29 cellular contexts compared by ENCODE assay signal in genomic region chr7:55059006-55059405, GRCh38. TPM values are rescaled to one million over a fixed set of nuclear protein-coding genes. Genes with fewer than 3 reads are reported as not detected.
"Had no signal": no experiment of that assay in that cellular context is flagged by ENCODE, and none has a peak within 500 bp of the region (broad histone marks: within the 10 kb centered on the region; RNA-seq: fewer than 3 reads in every experiment).

No MANE protein-coding gene starts in this region.

- H3K4me3 Mint-ChIP-seq: activated B cell treated with CpG ODN at 0.5 μM for 24 hours; activated CD4-positive, alpha-beta memory T cell treated with anti-CD3 and anti-CD28 coated beads for 36 hours; activated CD4-positive, alpha-beta T cell treated with anti-CD3 and anti-CD28 coated beads, Interleukin-2, amount 10 ng/mL, durations not matched to agents 24 days and 14 days; activated naive CD8-positive, alpha-beta T cell treated with anti-CD3 and anti-CD28 coated beads, Interleukin-2, amount 50 U/mL, for 24 hours; activated T-cell treated with anti-CD3 and anti-CD28 coated beads, Interleukin-2, amount 50 U/mL, for 4 hours; central memory CD8-positive, alpha-beta T cell; T-helper 17 cell had no signal

- ATAC-seq: activated naive CD4-positive, alpha-beta T cell treated with anti-CD3 and anti-CD28 coated beads, Interleukin-2, amount 50 U/mL, for 72 hours; activated naive CD8-positive, alpha-beta T cell treated with anti-CD3 and anti-CD28 coated beads, Interleukin-2, amount 50 U/mL, for 24 hours; activated T-cell treated with anti-CD3 and anti-CD28 coated beads, Interleukin-2, amount 50 U/mL, for 4 hours; body of pancreas; T-helper 17 cell had no signal

- H3K4me1 Mint-ChIP-seq: activated B cell treated with CpG ODN at 0.5 μM for 24 hours; activated CD4-positive, alpha-beta T cell treated with anti-CD3 and anti-CD28 coated beads, Interleukin-2, amount 10 ng/mL, durations not matched to agents 24 days and 14 days; activated naive CD8-positive, alpha-beta T cell treated with anti-CD3 and anti-CD28 coated beads, Interleukin-2, amount 50 U/mL, for 24 hours; central memory CD8-positive, alpha-beta T cell had no signal

- DNase-seq: activated B cell treated with CpG ODN at 0.5 μM for 24 hours; activated CD4-positive, alpha-beta memory T cell treated with anti-CD3 and anti-CD28 coated beads for 36 hours; activated CD4-positive, alpha-beta T cell treated with anti-CD3 and anti-CD28 coated beads for 1 hour; activated CD4-positive, alpha-beta T cell treated with anti-CD3 and anti-CD28 coated beads, Interleukin-2, amount 10 ng/mL, durations not matched to agents 24 days and 14 days; activated CD8-positive, alpha-beta memory T cell treated with anti-CD3 and anti-CD28 coated beads for 24 hours; activated effector memory CD4-positive, alpha-beta T cell treated with anti-CD3 and anti-CD28 coated beads, Interleukin-2, amount 50 U/mL, for 16 hours; activated naive CD4-positive, alpha-beta T cell treated with Interleukin-2 at 50 U/mL for 16 hours; activated naive CD8-positive, alpha-beta T cell treated with anti-CD3 and anti-CD28 coated beads, Interleukin-2, amount 50 U/mL, for 24 hours; activated T-cell treated with anti-CD3 and anti-CD28 coated beads, Interleukin-2, amount 50 U/mL, for 4 hours; amniotic stem cell; body of pancreas; NCI-H1092; NCI-H1417 treated with DMSO at 0.1 percent for 48 hours; NCI-H1694; NCI-H2029; NCI-H2107; NCI-H2171 treated with DMSO at 0.1 percent for 48 hours; NCI-H226; NCI-H510A; NCI-H526 treated with DMSO at 0.1 percent for 48 hours; NCI-H82; OCI-M1; SIG-M5; T-helper 17 cell; T-helper 9 cell had no signal

- H3K4me3 ChIP-seq: ascending aorta, body of pancreas had no signal

- H3K36me3 Mint-ChIP-seq: activated CD4-positive, alpha-beta memory T cell treated with anti-CD3 and anti-CD28 coated beads for 36 hours; activated naive CD4-positive, alpha-beta T cell treated with anti-CD3 and anti-CD28 coated beads, Interleukin-2, amount 50 U/mL, for 72 hours had no signal

- H3K9me3 Mint-ChIP-seq: activated CD4-positive, alpha-beta T cell treated with anti-CD3 and anti-CD28 coated beads, Interleukin-2, amount 10 ng/mL, durations not matched to agents 24 days and 14 days; activated naive CD4-positive, alpha-beta T cell treated with anti-CD3 and anti-CD28 coated beads, Interleukin-2, amount 50 U/mL, for 72 hours; activated T-cell treated with anti-CD3 and anti-CD28 coated beads, Interleukin-2, amount 50 U/mL, for 4 hours; central memory CD8-positive, alpha-beta T cell had no signal

- H3K27ac Mint-ChIP-seq: activated B cell treated with CpG ODN at 0.5 μM for 24 hours; activated CD4-positive, alpha-beta memory T cell treated with anti-CD3 and anti-CD28 coated beads for 36 hours; activated CD4-positive, alpha-beta T cell treated with anti-CD3 and anti-CD28 coated beads, Interleukin-2, amount 10 ng/mL, durations not matched to agents 24 days and 14 days; activated naive CD4-positive, alpha-beta T cell treated with anti-CD3 and anti-CD28 coated beads, Interleukin-2, amount 50 U/mL, for 72 hours; activated naive CD8-positive, alpha-beta T cell treated with anti-CD3 and anti-CD28 coated beads, Interleukin-2, amount 50 U/mL, for 24 hours; T-helper 17 cell had no signal

- H3K27me3 ChIP-seq: ascending aorta, body of pancreas had no signal

- H3K27ac ChIP-seq: ascending aorta, body of pancreas, KMS-11 had no signal

- H3K4me2 ChIP-seq: KMS-11 had no signal

- H3K9ac ChIP-seq: KMS-11 had no signal

- H3K4me1 ChIP-seq: body of pancreas had no signal

- H3K9me3 ChIP-seq: ascending aorta, body of pancreas had no signal

- H3K36me3 ChIP-seq: ascending aorta had no signal

RNA-seq across cellular contexts. Expression of gene EGFR, which starts 40.2 kb away (rescaled TPM):
- total RNA-seq: activated B cell treated with CpG ODN at 0.5 μM for 24 hours; activated CD4-positive, alpha-beta memory T cell treated with anti-CD3 and anti-CD28 coated beads for 36 hours; activated CD4-positive, alpha-beta T cell treated with anti-CD3 and anti-CD28 coated beads, Interleukin-2, amount 10 ng/mL, durations not matched to agents 24 days and 14 days; activated naive CD4-positive, alpha-beta T cell treated with anti-CD3 and anti-CD28 coated beads, Interleukin-2, amount 50 U/mL, for 72 hours; T-helper 17 cell had no signal
